In genomic region chr4:102715057-102715456, GRCh38 we compare ENCODE assay signal across 17 cellular contexts. TPM values are rescaled to one million over a fixed set of nuclear protein-coding genes. Genes with fewer than 3 reads are reported as not detected.
DNase-seq lines count a peak whose midpoint lies in the region; ATAC-seq, FAIRE-seq and TF ChIP-seq lines count a peak whose summit lies in the region.
"Had no signal": no experiment of that assay in that cellular context is flagged by ENCODE, and none has a peak within 500 bp of the region (broad histone marks: within the 10 kb centered on the region; RNA-seq: fewer than 3 reads in every experiment).

No MANE protein-coding gene starts in this region.

- no peak overlapping the region for H2BK12ac ChIP-seq in mesenchymal stem cell (ENCODE audit: low read length in 2 of 2)

- no peak overlapping the region for H3K4me3 Mint-ChIP-seq in activated naive CD8-positive, alpha-beta T cell treated with anti-CD3 and anti-CD28 coated beads, Interleukin-2, amount 50 U/mL, for 24 hours
- H3K4me3 Mint-ChIP-seq: activated CD4-positive, alpha-beta memory T cell treated with anti-CD3 and anti-CD28 coated beads for 36 hours; stimulated activated naive CD8-positive, alpha-beta T cell treated with anti-CD3 and anti-CD28 coated beads, Interleukin-15, amount 100 ng/mL, for 72 hours had no signal

- no peak overlapping the region for H3K23ac ChIP-seq in mesenchymal stem cell (ENCODE audit: low read length in 2 of 2)

- H3K27me3 Mint-ChIP-seq in activated naive CD8-positive, alpha-beta T cell treated with anti-CD3 and anti-CD28 coated beads, Interleukin-2, amount 50 U/mL, for 24 hours: no peaks in the 10 kb centered on the region
- H3K27me3 Mint-ChIP-seq: activated CD4-positive, alpha-beta memory T cell treated with anti-CD3 and anti-CD28 coated beads for 36 hours; stimulated activated naive CD8-positive, alpha-beta T cell treated with anti-CD3 and anti-CD28 coated beads, Interleukin-15, amount 100 ng/mL, for 72 hours had no signal

- H2AK5ac ChIP-seq in mesenchymal stem cell (ENCODE audit: low read length, severe bottlenecking): peak overlapping the region; percentile 65

- no peak overlapping the region for H2AFZ ChIP-seq in GM12878 (ENCODE audit: control insufficient read depth, low read depth, low read length)
- H2AFZ ChIP-seq in mesenchymal stem cell (ENCODE audit: low read depth, low read length): no peak overlapping the region
- H2AFZ ChIP-seq: hepatocyte had no signal

- H3K79me2 ChIP-seq in GM12878 (ENCODE audit: control insufficient read depth, insufficient read depth, low read length): no peaks in the 10 kb centered on the region

- H2BK15ac ChIP-seq in mesenchymal stem cell (ENCODE audit: low read depth, poor library complexity, severe bottlenecking): no peak overlapping the region

- ATAC-seq in GM12878 (no peak; the same call in 2 of the 3 replicates), GM21360 (IDR thresholded peaks at IDR 0.05; ENCODE audit: unreplicated experiment) (no peak)
- ATAC-seq in activated naive CD8-positive, alpha-beta T cell treated with anti-CD3 and anti-CD28 coated beads, Interleukin-2, amount 50 U/mL, for 24 hours: no peak
- ATAC-seq: esophagus mucosa; stimulated activated naive CD8-positive, alpha-beta T cell treated with anti-CD3 and anti-CD28 coated beads, Interleukin-15, amount 100 ng/mL, for 72 hours had no signal

- H3K4me2 ChIP-seq in GM12878 (ENCODE audit: control insufficient read depth, insufficient read depth): no peak overlapping the region
- H3K4me2 ChIP-seq in mesenchymal stem cell (ENCODE audit: low read length, poor library complexity, severe bottlenecking): no peak overlapping the region
- H3K4me2 ChIP-seq: hepatocyte had no signal

- H3K4me1 Mint-ChIP-seq in activated naive CD8-positive, alpha-beta T cell treated with anti-CD3 and anti-CD28 coated beads, Interleukin-2, amount 50 U/mL, for 24 hours: peaks cover 6% of the 10 kb centered on the region
- H3K4me1 Mint-ChIP-seq: stimulated activated naive CD8-positive, alpha-beta T cell treated with anti-CD3 and anti-CD28 coated beads, Interleukin-15, amount 100 ng/mL, for 72 hours had no signal

- DNase-seq in EH (ENCODE audit: low read depth) (peak; percentile 6), LHCN-M2 (ENCODE audit: low read depth) (peak; percentile 44), GM12878 (ENCODE audit: low read depth, low spot score) (no peak), mesenchymal stem cell (no peak), nucleus accumbens (lab: John Stamatoyannopoulos, UW) (no peak), NCI-H226 (no peak)
- no peak for DNase-seq in activated naive CD8-positive, alpha-beta T cell treated with anti-CD3 and anti-CD28 coated beads, Interleukin-2, amount 50 U/mL, for 24 hours
- DNase-seq: activated CD4-positive, alpha-beta memory T cell treated with anti-CD3 and anti-CD28 coated beads for 36 hours; C1 segment of cervical spinal cord; left cardiac atrium; stimulated activated naive CD8-positive, alpha-beta T cell treated with anti-CD3 and anti-CD28 coated beads, Interleukin-15, amount 100 ng/mL, for 72 hours had no signal

- in situ Hi-C loops in GM12878 (cut with MboI): no loop called here

- H3K36me3 ChIP-seq in GM12878 (ENCODE audit: control insufficient read depth in 2 of 2, insufficient read depth in 2 of 2, low read length in 1 of 2) (peaks cover 0 to 5% of the 10 kb centered on the region in 2 experiments; a peak in 1 of 4 replicates), mesenchymal stem cell (ENCODE audit: control insufficient read depth in 1 of 2, insufficient read depth in 2 of 2, low read depth in 1 of 2, low read length in 2 of 2) (peaks cover 2 to 46% of the 10 kb centered on the region in 2 experiments)
- H3K36me3 ChIP-seq: prostate gland had no signal

- no peak overlapping the region for H3K9ac ChIP-seq in GM12878 (ENCODE audit: control insufficient read depth, insufficient read depth, low read length)
- no peak overlapping the region for H3K9ac ChIP-seq in mesenchymal stem cell (ENCODE audit: low read length)

- H3K4me3 ChIP-seq in GM12878: no peak overlapping the region
- H3K4me3 ChIP-seq in mesenchymal stem cell (ENCODE audit: insufficient read depth in 1 of 2, low read depth in 1 of 2, low read length in 2 of 2): no peak overlapping the region
- H3K4me3 ChIP-seq: coronary artery, hepatocyte, prostate gland, SK-N-MC had no signal

- no peak overlapping the region for H2BK120ac ChIP-seq in mesenchymal stem cell (ENCODE audit: low read depth, low read length)

- intact Hi-C loops in GM12878 (cut with micrococcal nuclease; ENCODE audit: unreplicated experiment): no loop called here

- 0 out of 6 replicates have a peak, but pooled peaks of 1 of the 3 experiments have one; percentile 3 for TF ChIP-seq CTCF in GM12878 (IDR thresholded peaks at IDR 0.05 in 2 of 3, conservative IDR thresholded peaks at IDR 0.05 in 1 of 3; ENCODE audit: control insufficient read depth in 2 of 3, extremely low read depth in 1 of 3, insufficient read depth in 1 of 3, low read depth in 3 of 3, low read length in 3 of 3)

- H2BK5ac ChIP-seq in mesenchymal stem cell (ENCODE audit: low read depth, low read length, poor library complexity, severe bottlenecking): no peak overlapping the region

- H3K27ac ChIP-seq in GM12878 (ENCODE audit: control insufficient read depth, insufficient read depth): no peak overlapping the region
- no peak overlapping the region for H3K27ac ChIP-seq in mesenchymal stem cell (ENCODE audit: low read length, poor library complexity, severe bottlenecking)
- H3K27ac ChIP-seq: coronary artery, hepatocyte, prostate gland, SK-N-MC had no signal

- RAD21 ChIA-PET in GM12878 (lab: Charles Lee; ENCODE audit: unreplicated experiment): interaction anchor here (0.8 to 1.2 kb wide), 3 partner anchors 25 to 95 kb away, joined by 3 read pairs; no protein-coding TSS in a partner anchor

- H3K4me1 ChIP-seq in GM12878 (ENCODE audit: control insufficient read depth, insufficient read depth, low read length): no peaks in the 10 kb centered on the region
- H3K4me1 ChIP-seq in mesenchymal stem cell (ENCODE audit: control insufficient read depth, insufficient read depth, low read depth, low read length): peaks cover 3% of the 10 kb centered on the region
- H3K4me1 ChIP-seq: prostate gland had no signal

- no peak for TF ChIP-seq POLR2A in GM12878 (IDR thresholded peaks at IDR 0.05; ENCODE audit: low read depth, low read length)

- H4K8ac ChIP-seq in mesenchymal stem cell (ENCODE audit: low read length): no peak overlapping the region

- H3K9me3 ChIP-seq in GM12878 (replicated peaks; ENCODE audit: control insufficient read depth, insufficient read depth, low read length) (no peaks in the 10 kb centered on the region), mesenchymal stem cell (ENCODE audit: control insufficient read depth, low read length) (no peaks in the 10 kb centered on the region)
- H3K9me3 ChIP-seq: prostate gland had no signal

- SMC1A ChIA-PET in GM12878 (lab: Charles Lee; ENCODE audit: uncharacterized antibody, unreplicated experiment): interaction anchor here (1.0 to 1.7 kb wide), 7 partner anchors 12 to 113 kb away, joined by 3 to 5 read pairs (median 3); partner anchors contain the start of gene UBE2D3

- no peak overlapping the region for H4K91ac ChIP-seq in mesenchymal stem cell (ENCODE audit: low read length)

- no peaks in the 10 kb centered on the region for H4K20me1 ChIP-seq in GM12878 (ENCODE audit: control insufficient read depth, insufficient read depth)

- no peak overlapping the region for H3K18ac ChIP-seq in mesenchymal stem cell (ENCODE audit: low read depth in 1 of 2, low read length in 2 of 2)

- WGBS in GM12878 (ENCODE audit: insufficient coverage, insufficient replicate concordance, low lambda C conversion rate, missing lambda C conversion rate): 100% methylated on average over 1 of the region's 1 CpG
- WGBS in mesenchymal stem cell: 100% methylated on average over 1 of the region's 1 CpG

- no peak for TF ChIP-seq EP300 in GM12878 (IDR thresholded peaks at IDR 0.05; ENCODE audit: borderline replicate concordance in 1 of 2, control insufficient read depth in 1 of 2, low read depth in 2 of 2, low read length in 2 of 2)

- H3K4ac ChIP-seq in mesenchymal stem cell (ENCODE audit: low read depth in 1 of 2, low read length in 2 of 2): no peak overlapping the region

- no peaks in the 10 kb centered on the region for H3K27me3 ChIP-seq in GM12878 (replicated peaks in 1 of 2; ENCODE audit: control insufficient read depth in 2 of 2, insufficient read depth in 2 of 2, low read length in 1 of 2)
- no peaks in the 10 kb centered on the region for H3K27me3 ChIP-seq in mesenchymal stem cell (ENCODE audit: control insufficient read depth in 1 of 2, insufficient read depth in 1 of 2, low read length in 2 of 2)
- H3K27me3 ChIP-seq: hepatocyte had no signal

- CTCF ChIA-PET in GM12878 (lab: Yijun Ruan, JAX): interaction anchor here (0.6 to 1.4 kb wide), 6 partner anchors 11 to 294 kb away, joined by 3 to 4 read pairs (median 3); no protein-coding TSS in a partner anchor

- H3K36me3 Mint-ChIP-seq in activated naive CD8-positive, alpha-beta T cell treated with anti-CD3 and anti-CD28 coated beads, Interleukin-2, amount 50 U/mL, for 24 hours (ENCODE audit: low read depth): peaks cover 29% of the 10 kb centered on the region

- H3K9me3 Mint-ChIP-seq in activated naive CD8-positive, alpha-beta T cell treated with anti-CD3 and anti-CD28 coated beads, Interleukin-2, amount 50 U/mL, for 24 hours: no peaks in the 10 kb centered on the region
- H3K9me3 Mint-ChIP-seq: activated CD4-positive, alpha-beta memory T cell treated with anti-CD3 and anti-CD28 coated beads for 36 hours; stimulated activated naive CD8-positive, alpha-beta T cell treated with anti-CD3 and anti-CD28 coated beads, Interleukin-15, amount 100 ng/mL, for 72 hours had no signal

- H3K27ac Mint-ChIP-seq in activated naive CD8-positive, alpha-beta T cell treated with anti-CD3 and anti-CD28 coated beads, Interleukin-2, amount 50 U/mL, for 24 hours: no peak overlapping the region
- H3K27ac Mint-ChIP-seq: activated CD4-positive, alpha-beta memory T cell treated with anti-CD3 and anti-CD28 coated beads for 36 hours; stimulated activated naive CD8-positive, alpha-beta T cell treated with anti-CD3 and anti-CD28 coated beads, Interleukin-15, amount 100 ng/mL, for 72 hours had no signal

- no peak for TF ChIP-seq RAD21 in GM12878 (IDR thresholded peaks at IDR 0.05; ENCODE audit: insufficient read depth, low read depth, low read length)

- BruUV-seq in GM12878 (replicated peaks; lab: Mats Ljungman, UMichigan): no TSS peak

- peaks cover 2% of the 10 kb centered on the region for H3K79me1 ChIP-seq in mesenchymal stem cell (replicated peaks; ENCODE audit: low read length, poor library complexity, severe bottlenecking)

- H3K14ac ChIP-seq in mesenchymal stem cell (ENCODE audit: low read length in 2 of 2): no peak overlapping the region

- FAIRE-seq in GM12878 (lab: Jason Lieb, UNC): no peak

- POLR2A ChIA-PET in GM12878 (lab: Charles Lee): no interaction called here

RNA-seq across cellular contexts. Expression of gene MANBA, which starts 45.7 kb away (rescaled TPM):
- total RNA-seq in LHCN-M2 (2014; rRNA removed) (21.1 and 24.4 TPM in 2 replicates), GM12878 (2014; rRNA removed) (18.6 and 24.3 TPM in 2 replicates), GM12878 (2014; rRNA removed; fragmentation: Illumina TruSeq; extraction: Trizol) (18.2 and 19.0 TPM in 2 replicates), GM12878 (2021) (13.6 and 13.8 TPM in 2 replicates)
- 10.2 TPM for polyA plus RNA-seq in LHCN-M2 (2012)
- 207 and 208 TPM in 2 replicates for total RNA-seq in GM12878 (2013; cell fraction: nucleolus; rRNA removed)
- 14.7 TPM for polyA plus RNA-seq in GM12878 (2011; ENCODE audit: low read depth)
- polyA plus RNA-seq in GM12878 (2011; rRNA removed) (14.7 and 15.6 TPM in 2 replicates), GM12878 (2014; fragmentation: Illumina TruSeq; extraction: Trizol) (12.1 and 16.9 TPM in 2 replicates), GM12878 (2014; fragmentation: Nextera tagmentation; extraction: Ambion mirVana) (1 to 10 TPM; 3.8 to 6.9 TPM), GM12878 (2014; rRNA removed) (8.5 and 10.4 TPM in 2 replicates), GM12878 (2016; fragmentation: Nextera tagmentation; extraction: Ambion mirVana) (10 to 100 TPM; 11.9 to 13.0 TPM)
- 10.8 and 15.1 TPM in 2 replicates for polyA plus RNA-seq in GM12878 (2011; cell fraction: cytosol; rRNA removed)
- 42.7 and 51.3 TPM in 2 replicates for polyA plus RNA-seq in GM12878 (2011; cell fraction: nucleus; rRNA removed)
- polyA plus RNA-seq in GM12878 (2012): 15.4 and 23.2 TPM in 2 replicates
- polyA minus RNA-seq in GM12878 (2011; rRNA and poly(A)+ RNA removed): 31.3 and 34.3 TPM in 2 replicates
- polyA minus RNA-seq in GM12878 (2011; cell fraction: cytosol; rRNA and poly(A)+ RNA removed): 8.3 and 12.8 TPM in 2 replicates
- polyA minus RNA-seq in GM12878 (2011; cell fraction: nucleus; rRNA and poly(A)+ RNA removed): 53.3 and 78.7 TPM in 2 replicates
- 68.5 TPM for polyA plus RNA-seq in mesenchymal stem cell (2013, experiment 1 of 2)
- polyA plus RNA-seq in mesenchymal stem cell (2013, experiment 2 of 2): 66.9 TPM

Comparison
In these comparisons a context has a peak if more than half of its experiments do, and no peak if none do; other contexts are left out.
1. DNase-seq: peak in EH (single experiment) and LHCN-M2 (single experiment); none in GM12878 (single experiment), mesenchymal stem cell (single experiment), nucleus accumbens (0 of 56), NCI-H226 (single experiment) and activated naive CD8-positive, alpha-beta T cell treated with anti-CD3 and anti-CD28 coated beads, Interleukin-2, amount 50 U/mL, for 24 hours (single experiment).